ENCODE assay signal across 1 cellular context in the genomic region with DNA sequence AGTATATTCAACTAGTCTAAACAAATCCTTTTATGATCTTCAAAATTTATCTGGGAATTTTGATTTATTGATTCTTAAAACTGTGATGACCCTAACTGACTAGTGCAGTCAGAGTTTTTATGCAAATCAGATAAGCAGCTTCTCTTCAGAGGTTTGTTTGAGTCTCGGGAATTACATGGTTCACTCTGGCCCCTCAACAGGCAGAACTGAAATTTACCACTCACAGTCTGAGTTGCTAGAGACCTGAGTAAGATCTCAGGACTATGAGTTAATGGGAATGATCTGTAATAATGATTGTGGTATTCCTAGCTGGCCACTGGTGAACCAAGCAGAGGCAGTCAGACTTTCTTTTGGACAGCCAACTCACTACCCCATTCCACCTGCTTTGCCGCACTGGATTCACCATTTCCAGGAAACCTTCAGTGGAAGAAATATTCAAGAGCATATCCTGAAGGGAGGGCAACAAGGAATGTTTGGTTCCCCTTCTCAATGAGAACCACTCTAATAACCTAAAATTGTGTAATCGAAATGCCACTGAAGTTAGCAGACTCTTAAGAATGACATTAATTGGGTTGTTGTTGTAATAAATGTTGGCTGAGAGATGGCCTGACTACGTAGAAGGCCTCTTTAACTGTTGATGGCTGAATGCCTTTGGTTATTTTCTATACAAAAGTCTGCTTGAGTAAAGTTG.
TF ChIP-seq lines count a peak whose summit lies in the region.

No MANE protein-coding gene starts in this region.

TF ChIP-seq in GM12878, 131 proteins besides CTCF, POLR2A, EP300 and RAD21:
- TF ChIP-seq HDGF (IDR thresholded peaks at IDR 0.05): no peak
- no peak for TF ChIP-seq CHD2 (IDR thresholded peaks at IDR 0.05; ENCODE audit: borderline replicate concordance, low read depth, low read length)
- no peak for TF ChIP-seq KAT2A (conservative IDR thresholded peaks at IDR 0.05; ENCODE audit: control insufficient read depth, low read depth, low read length)
- TF ChIP-seq IKZF2 (IDR thresholded peaks at IDR 0.05): no peak
- TF ChIP-seq, protein P1, sequence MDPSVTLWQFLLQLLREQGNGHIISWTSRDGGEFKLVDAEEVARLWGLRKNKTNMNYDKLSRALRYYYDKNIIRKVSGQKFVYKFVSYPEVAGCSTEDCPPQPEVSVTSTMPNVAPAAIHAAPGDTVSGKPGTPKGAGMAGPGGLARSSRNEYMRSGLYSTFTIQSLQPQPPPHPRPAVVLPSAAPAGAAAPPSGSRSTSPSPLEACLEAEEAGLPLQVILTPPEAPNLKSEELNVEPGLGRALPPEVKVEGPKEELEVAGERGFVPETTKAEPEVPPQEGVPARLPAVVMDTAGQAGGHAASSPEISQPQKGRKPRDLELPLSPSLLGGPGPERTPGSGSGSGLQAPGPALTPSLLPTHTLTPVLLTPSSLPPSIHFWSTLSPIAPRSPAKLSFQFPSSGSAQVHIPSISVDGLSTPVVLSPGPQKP (IDR thresholded peaks at IDR 0.05; ENCODE audit: low read depth, low read length): no peak
- TF ChIP-seq, protein P2, sequence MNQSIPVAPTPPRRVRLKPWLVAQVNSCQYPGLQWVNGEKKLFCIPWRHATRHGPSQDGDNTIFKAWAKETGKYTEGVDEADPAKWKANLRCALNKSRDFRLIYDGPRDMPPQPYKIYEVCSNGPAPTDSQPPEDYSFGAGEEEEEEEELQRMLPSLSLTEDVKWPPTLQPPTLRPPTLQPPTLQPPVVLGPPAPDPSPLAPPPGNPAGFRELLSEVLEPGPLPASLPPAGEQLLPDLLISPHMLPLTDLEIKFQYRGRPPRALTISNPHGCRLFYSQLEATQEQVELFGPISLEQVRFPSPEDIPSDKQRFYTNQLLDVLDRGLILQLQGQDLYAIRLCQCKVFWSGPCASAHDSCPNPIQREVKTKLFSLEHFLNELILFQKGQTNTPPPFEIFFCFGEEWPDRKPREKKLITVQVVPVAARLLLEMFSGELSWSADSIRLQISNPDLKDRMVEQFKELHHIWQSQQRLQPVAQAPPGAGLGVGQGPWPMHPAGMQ (IDR thresholded peaks at IDR 0.05; ENCODE audit: borderline replicate concordance): no peak
- TF ChIP-seq, protein P3, sequence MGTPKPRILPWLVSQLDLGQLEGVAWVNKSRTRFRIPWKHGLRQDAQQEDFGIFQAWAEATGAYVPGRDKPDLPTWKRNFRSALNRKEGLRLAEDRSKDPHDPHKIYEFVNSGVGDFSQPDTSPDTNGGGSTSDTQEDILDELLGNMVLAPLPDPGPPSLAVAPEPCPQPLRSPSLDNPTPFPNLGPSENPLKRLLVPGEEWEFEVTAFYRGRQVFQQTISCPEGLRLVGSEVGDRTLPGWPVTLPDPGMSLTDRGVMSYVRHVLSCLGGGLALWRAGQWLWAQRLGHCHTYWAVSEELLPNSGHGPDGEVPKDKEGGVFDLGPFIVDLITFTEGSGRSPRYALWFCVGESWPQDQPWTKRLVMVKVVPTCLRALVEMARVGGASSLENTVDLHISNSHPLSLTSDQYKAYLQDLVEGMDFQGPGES (IDR thresholded peaks at IDR 0.05): no peak
